ENCODE assay signal across 20 cellular contexts in genomic region chr2:191436368-191437055, GRCh38.
DNase-seq lines count a peak whose midpoint lies in the region; ATAC-seq and TF ChIP-seq lines count a peak whose summit lies in the region.
"Had no signal": no experiment of that assay in that cellular context is flagged by ENCODE, and none has a peak within 500 bp of the region (broad histone marks: within the 10 kb centered on the region; RNA-seq: fewer than 3 reads in every experiment).

No MANE protein-coding gene starts in this region.

- H3K27ac Mint-ChIP-seq in neural progenitor cell: no peak overlapping the region
- H3K27ac Mint-ChIP-seq: activated CD4-positive, alpha-beta memory T cell treated with anti-CD3 and anti-CD28 coated beads for 36 hours; activated naive CD8-positive, alpha-beta T cell treated with anti-CD3 and anti-CD28 coated beads, Interleukin-2, amount 50 U/mL, for 24 hours; nephron had no signal

- H3K36me3 Mint-ChIP-seq in neural progenitor cell: no peaks in the 10 kb centered on the region
- H3K36me3 Mint-ChIP-seq: activated CD4-positive, alpha-beta memory T cell treated with anti-CD3 and anti-CD28 coated beads for 36 hours; CD8-positive, alpha-beta memory T cell had no signal

- H3K36me3 ChIP-seq in adipocyte (ENCODE audit: control insufficient read depth, insufficient read depth, low read length, severe bottlenecking) (no peaks in the 10 kb centered on the region), lower lobe of right lung (no peaks in the 10 kb centered on the region), neural progenitor cell (no peaks in the 10 kb centered on the region), tibial artery (no peaks in the 10 kb centered on the region)

- H3K4me1 ChIP-seq in adipocyte (ENCODE audit: control insufficient read depth, insufficient read depth, low read length) (peaks cover 9% of the 10 kb centered on the region), lower lobe of right lung (peaks cover 11% of the 10 kb centered on the region), neural progenitor cell (no peaks in the 10 kb centered on the region), tibial artery (peaks cover 0 to 4% (median 1%) of the 10 kb centered on the region in 4 donors)

- H3K4me3 ChIP-seq in adipocyte (ENCODE audit: low read length) (no peak overlapping the region), lower lobe of right lung (no peak overlapping the region), neural progenitor cell (no peak overlapping the region), tibial artery (no peak overlapping the region)

- H2AFZ ChIP-seq in neural progenitor cell (replicated peaks): no peak overlapping the region

- no peaks in the 10 kb centered on the region for H4K20me1 ChIP-seq in neural progenitor cell (ENCODE audit: low read depth)

- TF ChIP-seq CTCF in lower lobe of right lung (IDR thresholded peaks at IDR 0.05) (no peak), neural progenitor cell (IDR thresholded peaks at IDR 0.05) (no peak), tibial artery (IDR thresholded peaks at IDR 0.05) (no peak)

- H3K27ac ChIP-seq in lower lobe of right lung (peak overlapping the region; percentile 63), neural progenitor cell (no peak overlapping the region), tibial artery (no peak overlapping the region)

- ATAC-seq in Right ventricle myocardium superior (ENCODE audit: poor library complexity) (peak; percentile 53), lower lobe of right lung (peak; percentile 74 to 84), HG03457 (IDR thresholded peaks at IDR 0.05; ENCODE audit: unreplicated experiment) (no peak)
- ATAC-seq: activated naive CD8-positive, alpha-beta T cell treated with anti-CD3 and anti-CD28 coated beads, Interleukin-2, amount 50 U/mL, for 24 hours; HCT116 had no signal

- H3K4me2 ChIP-seq in neural progenitor cell: no peak overlapping the region

- no peaks in the 10 kb centered on the region for H3F3A ChIP-seq in neural progenitor cell (ENCODE audit: low read depth)

- no peaks in the 10 kb centered on the region for H3K9me3 ChIP-seq in adipocyte (ENCODE audit: control insufficient read depth, low read length)
- no peaks in the 10 kb centered on the region for H3K9me3 ChIP-seq in lower lobe of right lung
- H3K9me3 ChIP-seq in neural progenitor cell (ENCODE audit: low read depth): no peaks in the 10 kb centered on the region
- no peaks in the 10 kb centered on the region for H3K9me3 ChIP-seq in tibial artery

- H3K9ac ChIP-seq in adipocyte (ENCODE audit: low read length) (peak overlapping the region; percentile 21), neural progenitor cell (no peak overlapping the region)

- no peaks in the 10 kb centered on the region for H3K79me2 ChIP-seq in neural progenitor cell (ENCODE audit: low read depth)

- H3K27me3 ChIP-seq in adipocyte (replicated peaks; ENCODE audit: control insufficient read depth, insufficient read depth, low read length) (no peaks in the 10 kb centered on the region), lower lobe of right lung (ENCODE audit: low read depth) (no peaks in the 10 kb centered on the region), neural progenitor cell (no peaks in the 10 kb centered on the region), tibial artery (no peaks in the 10 kb centered on the region)

- H3K4me3 Mint-ChIP-seq in neural progenitor cell: no peak overlapping the region
- H3K4me3 Mint-ChIP-seq: activated CD4-positive, alpha-beta memory T cell treated with anti-CD3 and anti-CD28 coated beads for 36 hours; activated naive CD8-positive, alpha-beta T cell treated with anti-CD3 and anti-CD28 coated beads, Interleukin-2, amount 50 U/mL, for 24 hours; CD8-positive, alpha-beta memory T cell; nephron had no signal

- no peaks in the 10 kb centered on the region for H3K9me3 Mint-ChIP-seq in neural progenitor cell
- H3K9me3 Mint-ChIP-seq: activated CD4-positive, alpha-beta memory T cell treated with anti-CD3 and anti-CD28 coated beads for 36 hours; activated naive CD8-positive, alpha-beta T cell treated with anti-CD3 and anti-CD28 coated beads, Interleukin-2, amount 50 U/mL, for 24 hours; nephron had no signal

- H3K27me3 Mint-ChIP-seq in neural progenitor cell (ENCODE audit: insufficient read depth, low read depth): peaks cover 2% of the 10 kb centered on the region
- H3K27me3 Mint-ChIP-seq: activated naive CD8-positive, alpha-beta T cell treated with anti-CD3 and anti-CD28 coated beads, Interleukin-2, amount 50 U/mL, for 24 hours had no signal

- intact Hi-C loops in Right ventricle myocardium superior (cut with DNase I): no loop called here
- intact Hi-C loops in cardiac septum (cut with DNase I): no loop called here
- intact Hi-C loops in lower lobe of right lung (cut with DNase I): no loop called here
- intact Hi-C loops in tibial artery (cut with DNase I; ENCODE audit: low total_unique reads): no loop called here

- peaks cover 1% of the 10 kb centered on the region for H3K4me1 Mint-ChIP-seq in neural progenitor cell
- H3K4me1 Mint-ChIP-seq: activated naive CD8-positive, alpha-beta T cell treated with anti-CD3 and anti-CD28 coated beads, Interleukin-2, amount 50 U/mL, for 24 hours; CD8-positive, alpha-beta memory T cell had no signal

- DNase-seq in Right ventricle myocardium superior (no peak), cardiac septum (ENCODE audit: low spot score) (no peak), adipocyte (ENCODE audit: low read depth) (no peak), lower lobe of right lung (no peak), neural progenitor cell (ENCODE audit: low spot score) (no peak), tibial artery (no peak)
- no peak for DNase-seq in activated naive CD4-positive, alpha-beta T cell treated with Interleukin-2 at 50 U/mL for 16 hours
- DNase-seq: activated CD4-positive, alpha-beta memory T cell treated with anti-CD3 and anti-CD28 coated beads for 36 hours; activated naive CD8-positive, alpha-beta T cell treated with anti-CD3 and anti-CD28 coated beads, Interleukin-2, amount 50 U/mL, for 24 hours; caudate nucleus; CD8-positive, alpha-beta memory T cell; effector memory CD4-positive, alpha-beta T cell; NCI-H1105 treated with DMSO at 0.1 percent for 48 hours; NCI-H2227 treated with DMSO at 0.1 percent for 48 hours; NK-92 treated with Interleukin-12 subunit alpha and Interleukin-12 subunit beta, amount 100 ng/mL, for 24 hours; stimulated activated CD4-positive, alpha-beta T cell treated with anti-CD3 and anti-CD28 coated beads, Interleukin-2, amount 100 ng/mL, for 48 hours; stimulated activated CD8-positive, alpha-beta memory T cell treated with anti-CD3 and anti-CD28 coated beads, Interleukin-4, amount 100 ng/mL, for 48 hours had no signal
